Comparison of ENCODE assay signal across 8 cellular contexts in the genomic region with DNA sequence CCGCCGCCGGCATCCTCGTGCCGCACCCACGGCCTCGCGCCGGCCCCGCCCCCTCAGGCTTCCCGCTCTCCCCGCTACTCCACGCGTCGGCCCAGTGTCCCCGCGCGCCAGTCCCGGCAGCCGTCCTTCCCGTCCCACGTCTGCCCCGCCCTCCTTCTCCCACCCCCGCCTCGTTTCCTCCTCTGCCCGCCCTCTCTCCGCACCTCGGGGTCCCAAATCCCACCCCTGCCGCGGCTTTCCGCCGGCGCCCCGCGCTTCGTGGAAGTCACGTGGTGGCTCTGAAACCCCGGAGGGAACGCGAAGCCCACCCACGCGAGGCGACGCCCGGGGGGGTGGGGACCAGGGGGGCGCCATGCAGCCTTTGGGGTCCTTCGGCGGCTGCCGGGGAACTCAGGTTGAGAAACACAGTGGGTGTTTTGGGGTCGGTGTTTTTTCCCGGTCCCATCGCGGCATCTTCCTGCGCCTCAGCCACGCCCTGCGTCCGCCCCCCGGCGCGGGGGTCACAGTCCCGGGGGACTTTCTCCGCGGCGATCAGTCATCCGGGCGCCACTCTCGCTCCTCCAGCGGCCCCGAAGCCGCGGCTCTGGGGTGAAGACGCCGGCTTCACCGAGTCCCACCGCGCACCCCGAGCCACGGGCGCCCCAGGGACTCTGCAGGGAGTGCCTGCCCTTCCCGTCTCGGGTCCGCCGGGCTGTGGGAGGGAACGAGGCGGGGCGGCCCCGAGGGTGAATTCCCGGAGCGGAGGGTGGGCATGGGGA. TPM values are rescaled to one million over a fixed set of nuclear protein-coding genes. Genes with fewer than 3 reads are reported as not detected.
DNase-seq lines count a peak whose midpoint lies in the region; ATAC-seq and TF ChIP-seq lines count a peak whose summit lies in the region.

A gene with protein sequence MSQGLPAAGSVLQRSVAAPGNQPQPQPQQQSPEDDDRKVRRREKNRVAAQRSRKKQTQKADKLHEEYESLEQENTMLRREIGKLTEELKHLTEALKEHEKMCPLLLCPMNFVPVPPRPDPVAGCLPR (minus strand): TSS at position 2 of the 758 bp plus-strand sequence. CDS start 78 bp downstream, outside the sequence.

- TF ChIP-seq POLR2A in NB4 (IDR thresholded peaks at IDR 0.05; ENCODE audit: extremely low read depth, insufficient read length), result no peak
- TF ChIP-seq POLR2A in vagina (IDR thresholded peaks at IDR 0.05), result no peak

- CTCF ChIA-PET in CD8-positive, alpha-beta T cell (lab: Charles Lee), result interaction anchor here (0.8 to 2.7 kb wide), 2 partner anchors 22 to 35 kb away, joined by 3 to 17 read pairs; no protein-coding TSS in a partner anchor

- H3K9me3 ChIP-seq in CD8-positive, alpha-beta T cell (ENCODE audit: low read length), result no peaks in the 10 kb centered on the region
- no peaks in the 10 kb centered on the region for H3K9me3 ChIP-seq in vagina

- POLR2A ChIA-PET in CD8-positive, alpha-beta T cell (lab: Charles Lee), result interaction anchor here (1.3 kb wide), 1 partner anchor 16 kb away, joined by 3 read pairs; no protein-coding TSS in a partner anchor

- H3K27me3 Mint-ChIP-seq in CD8-positive, alpha-beta T cell (ENCODE audit: low read depth), result no peaks in the 10 kb centered on the region
- H3K27me3 Mint-ChIP-seq in activated T-cell treated with anti-CD3 and anti-CD28 coated beads, Interleukin-2, amount 50 U/mL, for 4 hours (ENCODE audit: low read depth), result peaks cover 7% of the 10 kb centered on the region
- peaks cover 14% of the 10 kb centered on the region for H3K27me3 Mint-ChIP-seq in osteocyte (ENCODE audit: unreplicated experiment)

- H3K36me3 ChIP-seq in CD8-positive, alpha-beta T cell (ENCODE audit: insufficient read depth, low read length), result no peaks in the 10 kb centered on the region
- H3K36me3 ChIP-seq in vagina, result no peaks in the 10 kb centered on the region

- H3K4me1 Mint-ChIP-seq in CD8-positive, alpha-beta T cell (ENCODE audit: low read depth), result peaks cover 34% of the 10 kb centered on the region
- H3K4me1 Mint-ChIP-seq in activated T-cell treated with anti-CD3 and anti-CD28 coated beads, Interleukin-2, amount 50 U/mL, for 4 hours (ENCODE audit: low read depth), result peaks cover 67% of the 10 kb centered on the region
- peaks cover 9% of the 10 kb centered on the region for H3K4me1 Mint-ChIP-seq in osteocyte (ENCODE audit: unreplicated experiment)

- H3K4me1 ChIP-seq in CD8-positive, alpha-beta T cell (ENCODE audit: insufficient read depth, low read length), result peaks cover 13% of the 10 kb centered on the region
- peaks cover 21% of the 10 kb centered on the region for H3K4me1 ChIP-seq in vagina

- no peaks in the 10 kb centered on the region for H3K27me3 ChIP-seq in CD8-positive, alpha-beta T cell (ENCODE audit: insufficient read depth, low read length)
- no peaks in the 10 kb centered on the region for H3K27me3 ChIP-seq in vagina

- peak; percentile 54 for ATAC-seq in CD8-positive, alpha-beta T cell
- ATAC-seq in GM21447 (IDR thresholded peaks at IDR 0.05; ENCODE audit: unreplicated experiment) (peak; percentile 11), GM18858 (IDR thresholded peaks at IDR 0.05; ENCODE audit: unreplicated experiment) (no peak)
- ATAC-seq in activated T-cell treated with anti-CD3 and anti-CD28 coated beads, Interleukin-2, amount 50 U/mL, for 4 hours, result peak; percentile 54 to 60

- H3K9me3 Mint-ChIP-seq in CD8-positive, alpha-beta T cell, result no peaks in the 10 kb centered on the region
- no peaks in the 10 kb centered on the region for H3K9me3 Mint-ChIP-seq in activated T-cell treated with anti-CD3 and anti-CD28 coated beads, Interleukin-2, amount 50 U/mL, for 4 hours
- H3K9me3 Mint-ChIP-seq in osteocyte (ENCODE audit: unreplicated experiment), result no peaks in the 10 kb centered on the region

- intact Hi-C loops in CD8-positive, alpha-beta T cell (cut with DNase I, micrococcal nuclease), result loop anchor here (2.0 to 5.0 kb wide), 4 partner anchors 38 to 83 kb away; no protein-coding TSS in a partner anchor
- intact Hi-C loops in vagina (cut with DNase I), result no loop called here

- H3K4me3 Mint-ChIP-seq in CD8-positive, alpha-beta T cell, result peak within 1 kb of the TSS; percentile 88
- H3K4me3 Mint-ChIP-seq in activated T-cell treated with anti-CD3 and anti-CD28 coated beads, Interleukin-2, amount 50 U/mL, for 4 hours, result peak within 1 kb of the TSS; percentile 89
- H3K4me3 Mint-ChIP-seq in osteocyte (ENCODE audit: unreplicated experiment), result peak within 1 kb of the TSS; percentile 73

- H3K36me3 Mint-ChIP-seq in CD8-positive, alpha-beta T cell, result no peaks in the 10 kb centered on the region
- H3K36me3 Mint-ChIP-seq in activated T-cell treated with anti-CD3 and anti-CD28 coated beads, Interleukin-2, amount 50 U/mL, for 4 hours (ENCODE audit: insufficient read depth), result peaks cover 8% of the 10 kb centered on the region
- no peaks in the 10 kb centered on the region for H3K36me3 Mint-ChIP-seq in osteocyte (ENCODE audit: unreplicated experiment)

- peak within 1 kb of the TSS; percentile 73 for H3K27ac Mint-ChIP-seq in CD8-positive, alpha-beta T cell
- H3K27ac Mint-ChIP-seq in osteocyte (ENCODE audit: unreplicated experiment), result peak within 1 kb of the TSS; percentile 59

- H3K27ac ChIP-seq in CD8-positive, alpha-beta T cell (ENCODE audit: low read depth, low read length), result no peak within 1 kb of the TSS
- H3K27ac ChIP-seq in vagina, result peak within 1 kb of the TSS; percentile 81

- DNase-seq in CD8-positive, alpha-beta T cell, result peak in 5 of 7 experiments; percentile 12 to 45 (median 41)
- DNase-seq in NB4 (ENCODE audit: low read depth), result peak; percentile 63
- peak; percentile 74 for DNase-seq in activated T-cell treated with anti-CD3 and anti-CD28 coated beads, Interleukin-2, amount 50 U/mL, for 4 hours
- peak; percentile 7 for DNase-seq in fibroblast of villous mesenchyme (ENCODE audit: low read depth)
- DNase-seq in osteocyte (ENCODE audit: extremely low spot score, unreplicated experiment), result peak; percentile 86
- peak in 1 of 2 donors; percentile 40 for DNase-seq in vagina (ENCODE audit: extremely low spot score in 2 of 2)

- H3K4me3 ChIP-seq in CD8-positive, alpha-beta T cell (ENCODE audit: low read depth, low read length), result peak within 1 kb of the TSS; percentile 60
- H3K4me3 ChIP-seq in NB4 (ENCODE audit: low read depth, low read length), result peak within 1 kb of the TSS; percentile 40
- peak within 1 kb of the TSS; percentile 67 for H3K4me3 ChIP-seq in fibroblast of villous mesenchyme (ENCODE audit: low read depth, low read length)
- H3K4me3 ChIP-seq in vagina, result peak within 1 kb of the TSS; percentile 63 to 69

- TF ChIP-seq CTCF in CD8-positive, alpha-beta T cell (IDR thresholded peaks at IDR 0.05), result no peak
- TF ChIP-seq CTCF in NB4 (IDR thresholded peaks at IDR 0.05; ENCODE audit: low read depth, low read length), result no peak
- TF ChIP-seq CTCF in fibroblast of villous mesenchyme (IDR thresholded peaks at IDR 0.05; ENCODE audit: insufficient read depth, low read depth, low read length), result no peak
- TF ChIP-seq CTCF in osteocyte (IDR thresholded peaks at IDR 0.05), result no peak
- TF ChIP-seq CTCF in vagina (IDR thresholded peaks at IDR 0.05), result no peak

RNA-seq across cellular contexts. Expression of the gene that starts here (rescaled TPM):
- not detected for total RNA-seq in CD8-positive, alpha-beta T cell
- 10 to 100 TPM; 54.2 to 75.8 (median 64.8) TPM for total RNA-seq in activated T-cell treated with anti-CD3 and anti-CD28 coated beads, Interleukin-2, amount 50 U/mL, for 4 hours
- total RNA-seq in fibroblast of villous mesenchyme (3.0 and 3.9 TPM in 2 replicates), osteocyte (0.56 and 0.71 TPM in 2 replicates), vagina (7.9 TPM)

Comparison
In these comparisons a context has a peak if more than half of its experiments do, and no peak if none do; other contexts are left out.
1. Peak in DNase-seq, ATAC-seq and H3K4me3 ChIP-seq in CD8-positive, alpha-beta T cell; RNA of the gene not detected or under 1 TPM.
2. Peak in DNase-seq in osteocyte; RNA of the gene not detected or under 1 TPM.